Comparison of ENCODE assay signal across 8 cellular contexts in genomic region chr10:22315455-22316285, GRCh38. TPM values are rescaled to one million over a fixed set of nuclear protein-coding genes. Genes with fewer than 3 reads are reported as not detected.
DNase-seq lines count a peak whose midpoint lies in the region; ATAC-seq, FAIRE-seq and TF ChIP-seq lines count a peak whose summit lies in the region.

No MANE protein-coding gene starts in this region.

- POLR2A ChIA-PET in IMR-90 (lab: Charles Lee; ENCODE audit: unreplicated experiment): interaction anchor here (0.5 to 0.6 kb wide), 2 partner anchors 9 to 919 kb away, joined by 3 read pairs; no protein-coding TSS in a partner anchor

- H2AK9ac ChIP-seq in IMR-90 (replicated peaks; ENCODE audit: low read depth, low read length, poor library complexity): peak overlapping the region; percentile 63

- H2BK20ac ChIP-seq in IMR-90 (ENCODE audit: low read depth, low read length): no peak overlapping the region

- H2AK5ac ChIP-seq in IMR-90 (ENCODE audit: low read depth, low read length): no peak overlapping the region

- dilution Hi-C loops in IMR-90 (cut with HindIII; ENCODE audit: low sequenced_read_pairs, unreplicated experiment): no loop called here

- H3K79me1 ChIP-seq in IMR-90 (ENCODE audit: low read depth in 1 of 2, low read length in 2 of 2): peaks cover 5 to 12% of the 10 kb centered on the region in 2 experiments

- 0% methylated on average over 18 of the region's 53 CpGs; no CpG with 5 or more reads in 1 of the 2 experiments for WGBS in IMR-90 (ENCODE audit: extremely low coverage in 2 of 2, insufficient read length in 1 of 2), 2 experiments

- H3K9me1 ChIP-seq in IMR-90 (ENCODE audit: insufficient read depth, low read length): no peaks in the 10 kb centered on the region; the same call in 1 of the 2 replicates

- BruUV-seq in IMR-90 (replicated peaks; lab: Mats Ljungman, UMichigan): no TSS peak

- no peak overlapping the region for H3K56ac ChIP-seq in IMR-90 (ENCODE audit: extremely low read depth, insufficient read depth, low read length)

- peak; percentile 41 for FAIRE-seq in GM12891 (lab: Jason Lieb, UNC)

- in situ Hi-C loops in IMR-90 (cut with MboI; ENCODE audit: low sequenced_read_pairs): loop anchor here (10.0 to 25.0 kb wide), 3 partner anchors 311 to 803 kb away; partner anchors contain the start of gene DNAJC1
- in situ Hi-C loops in astrocyte of the spinal cord (cut with HindIII; ENCODE audit: low sequenced_read_pairs): no loop called here

- H4K91ac ChIP-seq in IMR-90 (ENCODE audit: insufficient read depth, low read depth, low read length): peak overlapping the region; percentile 70; the same call in 1 of the 2 replicates

- ATAC-seq in GM21529 (IDR thresholded peaks at IDR 0.05; ENCODE audit: unreplicated experiment) (peak; percentile 25), IMR-90 (ENCODE audit: low read depth) (peak; percentile 32), left lobe of liver (peak; percentile 2)

- peak overlapping the region; percentile 75 for H3K27ac ChIP-seq in IMR-90 (ENCODE audit: insufficient read depth, low read length)

- DNase-seq in GM12891 (ENCODE audit: insufficient read length, low spot score) (no peak), IMR-90 (no peak), astrocyte of the spinal cord (ENCODE audit: low read depth, low spot score) (no peak), left lobe of liver (ENCODE audit: low spot score) (no peak), superior temporal gyrus (ENCODE audit: extremely low spot score) (peak; percentile 56), posterior cingulate gyrus (no peak), UCSD-AML1 (lab: John Stamatoyannopoulos, UW; ENCODE audit: unreplicated experiment) (no peak)

- H3K9ac ChIP-seq in IMR-90 (ENCODE audit: low read depth, low read length): peak overlapping the region; percentile 84

- peak overlapping the region; percentile 78 for H3K4ac ChIP-seq in IMR-90 (ENCODE audit: low read depth, low read length)

- CTCF ChIA-PET in IMR-90 (lab: Yijun Ruan, JAX): interaction anchor here (0.6 to 1.1 kb wide), 4 partner anchors 236 to 819 kb away, joined by 3 to 4 read pairs (median 4); no protein-coding TSS in a partner anchor

- no peak for TF ChIP-seq CTCF in IMR-90 (conservative IDR thresholded peaks at IDR 0.05; ENCODE audit: low read depth, low read length)
- no peak for TF ChIP-seq CTCF in astrocyte of the spinal cord (IDR thresholded peaks at IDR 0.05; ENCODE audit: low read depth, low read length)

- H4K20me1 ChIP-seq in IMR-90 (ENCODE audit: insufficient read depth, low read length): no peaks in the 10 kb centered on the region

- peak overlapping the region; percentile 14 to 80; a peak in 2 of 4 replicates for H4K8ac ChIP-seq in IMR-90 (ENCODE audit: low read depth in 2 of 2, low read length in 2 of 2)

- no peaks in the 10 kb centered on the region for H3K27me3 ChIP-seq in IMR-90 (ENCODE audit: control insufficient read depth, insufficient read depth, low read length)

- H3K36me3 ChIP-seq in IMR-90 (ENCODE audit: control insufficient read depth, insufficient read depth, low read length): no peaks in the 10 kb centered on the region

- peak overlapping the region; percentile 68 for H2BK5ac ChIP-seq in IMR-90 (ENCODE audit: low read depth, low read length, poor library complexity, severe bottlenecking)

- no peak overlapping the region for H2BK15ac ChIP-seq in IMR-90 (ENCODE audit: low read depth, low read length)

- TF ChIP-seq RAD21 in IMR-90 (IDR thresholded peaks at IDR 0.05; ENCODE audit: low read length): no peak

- intact Hi-C loops in IMR-90 (cut with micrococcal nuclease): loop anchor here (1.0 to 5.0 kb wide), 4 partner anchors 86 to 818 kb away; partner anchors contain the start of genes DNAJC1 and PIP4K2A
- intact Hi-C loops in posterior cingulate gyrus (cut with DNase I): loop anchor here (1.0 to 5.0 kb wide), 2 partner anchors 86 to 672 kb away; no protein-coding TSS in a partner anchor

- TF ChIP-seq POLR2A in GM12891 (IDR thresholded peaks at IDR 0.05; ENCODE audit: low read depth, low read length): no peak
- TF ChIP-seq POLR2A in IMR-90 (IDR thresholded peaks at IDR 0.05; ENCODE audit: low read depth, low read length): no peak

- no peaks in the 10 kb centered on the region for H3K9me3 ChIP-seq in IMR-90 (ENCODE audit: control insufficient read depth, insufficient read depth, low read length)

- peak overlapping the region; percentile 76 for H3K4me3 ChIP-seq in IMR-90 (ENCODE audit: insufficient read depth, low read depth, low read length)
- H3K4me3 ChIP-seq in astrocyte of the spinal cord (ENCODE audit: low read depth, low read length): peak overlapping the region; percentile 75

- no peaks in the 10 kb centered on the region for H3K4me1 ChIP-seq in IMR-90 (ENCODE audit: control insufficient read depth, insufficient read depth, low read length)

- H3K23ac ChIP-seq in IMR-90 (ENCODE audit: low read depth, low read length): peak overlapping the region; percentile 44; the same call in 1 of the 2 replicates

- H2BK120ac ChIP-seq in IMR-90 (ENCODE audit: low read depth, low read length): peak overlapping the region; percentile 55; the same call in 1 of the 2 replicates

- H3K14ac ChIP-seq in IMR-90 (replicated peaks; ENCODE audit: low read depth, low read length): peak overlapping the region; percentile 71

- H2AFZ ChIP-seq in IMR-90 (replicated peaks; ENCODE audit: low read length, poor library complexity): peak overlapping the region; percentile 99

- H3K18ac ChIP-seq in IMR-90 (ENCODE audit: low read depth, low read length): peak overlapping the region; percentile 15

- peak overlapping the region; percentile 62 for H4K5ac ChIP-seq in IMR-90 (ENCODE audit: low read depth, low read length)

- H3K4me2 ChIP-seq in IMR-90 (ENCODE audit: low read depth, low read length): peak overlapping the region; percentile 92

TF ChIP-seq in GM12891, 5 proteins besides CTCF, POLR2A, EP300 and RAD21:
- TF ChIP-seq PAX5 (IDR thresholded peaks at IDR 0.05; ENCODE audit: insufficient read depth, low read length, severe bottlenecking): no peak
- no peak for TF ChIP-seq SPI1 (IDR thresholded peaks at IDR 0.05; ENCODE audit: low read depth, low read length)
- no peak for TF ChIP-seq POLR2AphosphoS5 (IDR thresholded peaks at IDR 0.05; ENCODE audit: low read depth, low read length)
- TF ChIP-seq POU2F2 (IDR thresholded peaks at IDR 0.05; ENCODE audit: low read depth, low read length): no peak; the same call in 1 of the 2 replicates
- no peak for TF ChIP-seq TAF1 (IDR thresholded peaks at IDR 0.05; ENCODE audit: low read depth, low read length)
TF ChIP-seq in GM12891: peak in this region for 0.

TF ChIP-seq in IMR-90, 13 proteins besides CTCF, POLR2A, EP300 and RAD21:
- TF ChIP-seq ELK1 (IDR thresholded peaks at IDR 0.05; ENCODE audit: borderline replicate concordance, low read depth, low read length): no peak
- TF ChIP-seq NFE2L2 (IDR thresholded peaks at IDR 0.05; ENCODE audit: low read depth, low read length): no peak
- no peak for TF ChIP-seq RCOR1 (IDR thresholded peaks at IDR 0.05; ENCODE audit: insufficient replicate concordance, low read length)
- no peak for TF ChIP-seq SMC3 (IDR thresholded peaks at IDR 0.05; ENCODE audit: low read depth, low read length)
- no peak for TF ChIP-seq MXI1 (IDR thresholded peaks at IDR 0.05; ENCODE audit: borderline replicate concordance, low read depth, low read length)
- TF ChIP-seq BHLHE40 (IDR thresholded peaks at IDR 0.05; ENCODE audit: low read depth, low read length): no peak
- TF ChIP-seq MAFK (IDR thresholded peaks at IDR 0.05; ENCODE audit: low read depth, low read length): no peak
- TF ChIP-seq CEBPB (IDR thresholded peaks at IDR 0.05; ENCODE audit: low read depth, low read length): no peak
- TF ChIP-seq, protein P1, sequence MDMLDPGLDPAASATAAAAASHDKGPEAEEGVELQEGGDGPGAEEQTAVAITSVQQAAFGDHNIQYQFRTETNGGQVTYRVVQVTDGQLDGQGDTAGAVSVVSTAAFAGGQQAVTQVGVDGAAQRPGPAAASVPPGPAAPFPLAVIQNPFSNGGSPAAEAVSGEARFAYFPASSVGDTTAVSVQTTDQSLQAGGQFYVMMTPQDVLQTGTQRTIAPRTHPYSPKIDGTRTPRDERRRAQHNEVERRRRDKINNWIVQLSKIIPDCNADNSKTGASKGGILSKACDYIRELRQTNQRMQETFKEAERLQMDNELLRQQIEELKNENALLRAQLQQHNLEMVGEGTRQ (IDR thresholded peaks at IDR 0.05; ENCODE audit: low read depth, low read length): no peak
- no peak for TF ChIP-seq MAZ (IDR thresholded peaks at IDR 0.05; ENCODE audit: borderline replicate concordance, low read depth, low read length)
- TF ChIP-seq RFX5 (IDR thresholded peaks at IDR 0.05; ENCODE audit: low read depth, low read length): no peak
- no peak for TF ChIP-seq CHD1 (IDR thresholded peaks at IDR 0.05; ENCODE audit: low read depth, low read length)
- no peak for TF ChIP-seq FOS (IDR thresholded peaks at IDR 0.05; ENCODE audit: low read depth, low read length)
TF ChIP-seq in IMR-90: peak in this region for 0.

RNA-seq across cellular contexts. Expression of gene COMMD3, which starts 0.5 kb away (rescaled TPM):
- 72.3 TPM for polyA plus RNA-seq in GM12891 (2012; ENCODE audit: low read depth, missing spikeins)
- total RNA-seq in IMR-90 (2012; rRNA removed): 33.1 and 44.8 TPM in 2 replicates
- 25.4 and 30.8 TPM in 2 replicates for polyA plus RNA-seq in IMR-90 (2012; rRNA removed)
- polyA plus RNA-seq in IMR-90 (2012; cell fraction: cytosol; rRNA removed): 29.0 and 38.5 TPM in 2 replicates
- 13.4 and 38.7 TPM in 2 replicates for polyA plus RNA-seq in IMR-90 (2012; cell fraction: nucleus; rRNA removed; ENCODE audit: low replicate concordance)
- 30.1 TPM for total RNA-seq in left lobe of liver

RNA-seq across cellular contexts. Expression of gene BMI1, which starts 5.2 kb away (rescaled TPM):
- 19.9 TPM for polyA plus RNA-seq in GM12891 (2012; ENCODE audit: low read depth, missing spikeins)
- 25.8 and 38.3 TPM in 2 replicates for total RNA-seq in IMR-90 (2012; rRNA removed)
- 19.7 and 19.9 TPM in 2 replicates for polyA plus RNA-seq in IMR-90 (2012; rRNA removed)
- 3.9 and 8.7 TPM in 2 replicates for polyA plus RNA-seq in IMR-90 (2012; cell fraction: cytosol; rRNA removed)
- 5.1 and 28.1 TPM in 2 replicates for polyA plus RNA-seq in IMR-90 (2012; cell fraction: nucleus; rRNA removed; ENCODE audit: low replicate concordance)
- 25.4 TPM for total RNA-seq in left lobe of liver

RNA-seq across cellular contexts. Expression of gene SPAG6, which starts 29.6 kb away (rescaled TPM):
- polyA plus RNA-seq in GM12891 (2012; ENCODE audit: low read depth, missing spikeins): 0.35 TPM
- total RNA-seq in IMR-90 (2012; rRNA removed) (not detected in 2 replicates), left lobe of liver (not detected)
- polyA plus RNA-seq in IMR-90 (2012; rRNA removed): not detected in 2 replicates
- polyA plus RNA-seq in IMR-90 (2012; cell fraction: cytosol; rRNA removed): not detected in 2 replicates
- not detected in 2 replicates for polyA plus RNA-seq in IMR-90 (2012; cell fraction: nucleus; rRNA removed; ENCODE audit: low replicate concordance)
